In the genomic region with DNA sequence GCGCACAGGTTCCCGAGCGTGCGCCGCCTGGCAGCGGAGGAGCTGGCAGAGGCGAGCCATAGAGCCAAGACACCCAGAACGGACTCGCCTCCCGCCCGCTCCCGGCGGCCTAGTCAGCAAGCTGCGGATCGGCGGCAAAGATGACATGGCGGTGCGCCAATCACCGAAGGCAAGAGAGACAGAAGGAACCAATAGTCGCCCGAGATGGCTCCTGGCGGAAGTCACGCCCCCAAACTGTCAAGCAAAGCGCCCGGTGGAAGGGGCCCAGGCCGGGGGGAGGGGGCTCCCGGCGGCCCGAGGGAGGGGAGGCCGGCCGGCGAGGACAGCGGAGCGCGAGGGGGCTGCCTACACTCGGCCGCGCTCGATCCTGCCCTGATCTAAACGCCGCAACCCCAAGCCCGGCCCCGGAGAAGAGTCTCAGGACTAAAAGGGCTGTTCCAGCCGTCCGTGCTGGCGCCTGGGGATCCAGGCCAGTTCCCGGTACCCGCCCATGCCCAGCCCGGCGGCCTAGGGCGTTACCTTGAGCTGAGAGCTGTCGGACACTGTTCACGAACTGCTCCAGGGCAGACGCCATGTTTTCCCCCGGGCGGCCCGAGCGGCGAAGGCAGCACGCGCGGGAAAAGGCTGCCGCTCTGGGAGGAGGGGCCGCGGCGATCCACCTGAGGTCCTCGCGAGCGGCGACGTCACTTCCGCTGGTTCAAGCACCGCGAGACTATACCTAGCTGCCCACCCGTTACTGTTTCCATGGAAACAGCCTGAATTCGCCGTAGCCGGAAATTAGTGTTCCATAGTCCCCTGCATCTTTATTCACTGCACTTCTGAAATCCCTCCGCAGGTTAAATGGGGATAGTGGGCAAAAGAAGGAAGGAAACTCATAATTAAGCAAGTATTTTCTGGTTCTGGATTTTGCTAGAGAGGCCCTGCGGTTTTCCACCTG, we compare ENCODE assay signal across 8 cellular contexts. TPM values are rescaled to one million over a fixed set of nuclear protein-coding genes. Genes with fewer than 3 reads are reported as not detected.
DNase-seq lines count a peak whose midpoint lies in the region; ATAC-seq, FAIRE-seq and TF ChIP-seq lines count a peak whose summit lies in the region.

A gene (minus strand): TSS at position 634 of the 937 bp plus-strand sequence. CDS start 60 bp downstream, at position 574.

- WGBS in smooth muscle cell (ENCODE audit: low lambda C conversion rate): under 1% methylated on average over 65 of the region's 80 CpGs

- peak within 1 kb of the TSS; percentile 85 for H3K4me3 ChIP-seq in AG04449 (ENCODE audit: low read depth, low read length)
- peak within 1 kb of the TSS; percentile 80 for H3K4me3 ChIP-seq in WI38 (ENCODE audit: low read depth, low read length)
- peak within 1 kb of the TSS; percentile 94 for H3K4me3 ChIP-seq in bronchial epithelial cell (ENCODE audit: low read depth, low read length)
- peak within 1 kb of the TSS; percentile 85 for H3K4me3 ChIP-seq in smooth muscle cell

- peak within 1 kb of the TSS; percentile 97 for H3K9ac ChIP-seq in smooth muscle cell (ENCODE audit: low read depth)

- TF ChIP-seq CTCF in AG04449 (IDR thresholded peaks at IDR 0.05; ENCODE audit: insufficient read depth, low read length, missing control alignments): no peak
- no peak for TF ChIP-seq CTCF in WI38 (IDR thresholded peaks at IDR 0.05; ENCODE audit: low read depth, low read length)
- TF ChIP-seq CTCF in bronchial epithelial cell (IDR thresholded peaks at IDR 0.05; ENCODE audit: insufficient read depth, low read length, severe bottlenecking): no peak
- TF ChIP-seq CTCF in smooth muscle cell (IDR thresholded peaks at IDR 0.05; ENCODE audit: borderline replicate concordance, insufficient read depth, poor library complexity, severe bottlenecking): no peak

- POLR2A ChIA-PET in AG04449 (lab: Yijun Ruan, JAX): interaction anchor here (0.6 to 1.0 kb wide), 6 partner anchors 17 to 293 kb away, joined by 3 to 6 read pairs (median 3); a partner anchor contains a TSS

- peaks cover 16% of the 10 kb centered on the region for H3K4me1 ChIP-seq in smooth muscle cell (ENCODE audit: low read depth)

- H3F3A ChIP-seq in smooth muscle cell (ENCODE audit: low read depth): no peaks in the 10 kb centered on the region

- H2AFZ ChIP-seq in smooth muscle cell (ENCODE audit: low read depth): peak within 1 kb of the TSS; percentile 98

- H3K79me2 ChIP-seq in smooth muscle cell (ENCODE audit: low read depth): peaks cover 46% of the 10 kb centered on the region

- H3K4me2 ChIP-seq in smooth muscle cell: peak within 1 kb of the TSS; percentile 97

- CTCF ChIA-PET in AG04449 (lab: Yijun Ruan, JAX): interaction anchor here (0.7 to 2.0 kb wide), 4 partner anchors 12 to 361 kb away, joined by 3 to 10 read pairs (median 4); no protein-coding TSS in a partner anchor

- H3K9me3 ChIP-seq in smooth muscle cell (replicated peaks; ENCODE audit: low read depth): no peaks in the 10 kb centered on the region

- peak within 1 kb of the TSS; percentile 97 for H3K27ac ChIP-seq in smooth muscle cell (ENCODE audit: low read depth)

- peaks cover 41% of the 10 kb centered on the region for H4K20me1 ChIP-seq in smooth muscle cell (ENCODE audit: low read depth)

- H3K36me3 ChIP-seq in bronchial epithelial cell (ENCODE audit: control insufficient read depth, insufficient read depth, low read length) (peaks cover 3% of the 10 kb centered on the region), smooth muscle cell (ENCODE audit: low read depth) (no peaks in the 10 kb centered on the region)

- ATAC-seq in GM18907 (IDR thresholded peaks at IDR 0.05; ENCODE audit: unreplicated experiment) (peak; percentile 89), HG03159 (IDR thresholded peaks at IDR 0.05; ENCODE audit: unreplicated experiment) (peak; percentile 87)

- H3K27me3 ChIP-seq in bronchial epithelial cell (ENCODE audit: control insufficient read depth, insufficient read depth, low read length): no peaks in the 10 kb centered on the region
- H3K27me3 ChIP-seq in smooth muscle cell (ENCODE audit: low read depth): no peaks in the 10 kb centered on the region

- FAIRE-seq in bronchial epithelial cell (lab: Jason Lieb, UNC): no peak

- peak; percentile 80 for DNase-seq in AG04449 (ENCODE audit: low read depth, low spot score)
- DNase-seq in NCI-H2227 treated with DMSO at 0.1 percent for 48 hours (lab: John Stamatoyannopoulos, UW): peak; percentile 93
- DNase-seq in bronchial epithelial cell (ENCODE audit: low read depth): peak; percentile 93
- DNase-seq in iPS-NIHi7 (ENCODE audit: extremely low spot score): peak; percentile 99
- DNase-seq in smooth muscle cell (lab: John Stamatoyannopoulos, UW; ENCODE audit: unreplicated experiment): peak; percentile 90

RNA-seq across cellular contexts. Expression of the gene that starts here (rescaled TPM):
- total RNA-seq in bronchial epithelial cell: 68.6 and 87.4 TPM in 2 replicates
- total RNA-seq in smooth muscle cell: 77.0 and 107 TPM in 2 replicates
- polyA plus RNA-seq in smooth muscle cell: 68.3 and 76.4 TPM in 2 replicates

Comparison
In these comparisons a context has a peak if more than half of its experiments do, and no peak if none do; other contexts are left out.
1. Peak in every context shown above with its lines: DNase-seq, ATAC-seq, H3K4me3 ChIP-seq and H3K27ac ChIP-seq.